ENCODE assay signal across 9 cellular contexts in the genomic region with DNA sequence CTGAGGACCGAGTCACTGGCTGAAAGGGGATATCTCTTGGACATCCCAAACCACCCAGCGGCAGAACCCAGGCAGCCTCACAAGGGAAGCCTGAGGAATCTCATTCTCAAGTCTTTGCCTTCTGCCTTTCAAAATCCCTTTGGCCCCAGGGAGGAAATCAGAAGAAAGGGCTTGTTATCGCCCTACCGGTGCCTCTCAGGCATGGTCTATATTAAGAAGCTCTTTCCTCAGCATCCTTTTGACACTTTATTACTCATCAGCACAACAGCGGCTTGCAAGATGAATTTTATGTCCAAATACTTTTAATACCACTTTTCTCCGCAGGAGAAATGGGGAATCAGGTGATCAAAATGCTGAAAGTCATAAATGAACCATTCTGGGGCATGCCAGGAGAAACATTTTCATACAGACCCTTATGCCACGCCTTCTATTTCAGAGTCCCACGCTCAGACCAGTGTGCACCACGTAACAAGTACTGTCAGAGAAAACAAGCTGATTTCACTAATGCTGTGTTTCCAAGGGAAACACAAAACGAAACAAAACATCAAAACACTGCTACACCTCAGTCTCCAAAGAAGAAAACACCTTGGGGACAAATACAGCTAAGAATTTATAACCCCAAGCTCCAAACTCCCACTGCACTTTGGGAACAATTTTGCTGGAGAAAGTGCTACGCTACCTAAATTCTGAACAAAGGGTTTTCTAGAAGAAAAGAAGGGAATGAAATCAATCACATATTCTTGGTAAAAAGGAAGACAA. TPM values are rescaled to one million over a fixed set of nuclear protein-coding genes. Genes with fewer than 3 reads are reported as not detected.
DNase-seq lines count a peak whose midpoint lies in the region; ATAC-seq, FAIRE-seq and TF ChIP-seq lines count a peak whose summit lies in the region.
"Had no signal": no experiment of that assay in that cellular context is flagged by ENCODE, and none has a peak within 500 bp of the region (broad histone marks: within the 10 kb centered on the region; RNA-seq: fewer than 3 reads in every experiment).

No MANE protein-coding gene starts in this region.

- H3K9me3 Mint-ChIP-seq in activated CD8-positive, alpha-beta memory T cell treated with anti-CD3 and anti-CD28 coated beads, Interleukin-2, amount 10 ng/mL, durations not matched to agents 7 days and 5 days (ENCODE audit: low read depth), result no peaks in the 10 kb centered on the region
- H3K9me3 Mint-ChIP-seq in activated CD8-positive, alpha-beta T cell treated with anti-CD3 and anti-CD28 coated beads, Interleukin-2, amount 10 ng/mL, durations not matched to agents 7 days and 5 days (ENCODE audit: insufficient read depth), result no peaks in the 10 kb centered on the region

- FAIRE-seq in keratinocyte (lab: Jason Lieb, UNC), result peak; percentile 51

- no peak overlapping the region for H3K4me3 ChIP-seq in keratinocyte (ENCODE audit: control insufficient read depth in 2 of 3, extremely low read depth in 1 of 3, insufficient read depth in 2 of 3, low read depth in 1 of 3, low read length in 3 of 3)
- peak overlapping the region in 1 of 2 donors; percentile 12 for H3K4me3 ChIP-seq in left lung

- H3K27ac ChIP-seq in keratinocyte (ENCODE audit: control insufficient read depth, insufficient read depth, low read length) (peak overlapping the region; percentile 57), left lung (peak overlapping the region in 1 of 2 donors; percentile 71)
- H3K27ac ChIP-seq: C4-2B had no signal

- H3K4me2 ChIP-seq in keratinocyte (ENCODE audit: control insufficient read depth, extremely low read depth, insufficient read depth, low read depth, low read length), result peak overlapping the region; percentile 60

- peaks cover 82% of the 10 kb centered on the region for H3K4me1 Mint-ChIP-seq in activated CD8-positive, alpha-beta memory T cell treated with anti-CD3 and anti-CD28 coated beads, Interleukin-2, amount 10 ng/mL, durations not matched to agents 7 days and 5 days
- H3K4me1 Mint-ChIP-seq in activated CD8-positive, alpha-beta T cell treated with anti-CD3 and anti-CD28 coated beads, Interleukin-2, amount 10 ng/mL, durations not matched to agents 7 days and 5 days (ENCODE audit: low read depth), result peaks cover 70% of the 10 kb centered on the region

- H4K20me1 ChIP-seq in keratinocyte (ENCODE audit: control insufficient read depth, extremely low read depth, insufficient read depth, low read length), result no peaks in the 10 kb centered on the region

- intact Hi-C loops in left lung (cut with DNase I), result no loop called here

- H3K79me2 ChIP-seq in keratinocyte (ENCODE audit: control insufficient read depth, insufficient read depth, low read length), result peaks cover 38% of the 10 kb centered on the region

- DNase-seq in activated CD8-positive, alpha-beta memory T cell treated with anti-CD3 and anti-CD28 coated beads, Interleukin-2, amount 10 ng/mL, durations not matched to agents 7 days and 5 days, result peak; percentile 67
- no peak for DNase-seq in activated CD8-positive, alpha-beta memory T cell treated with anti-CD3 and anti-CD28 coated beads, Interleukin-2, amount 50 U/mL, for 48 hours
- no peak for DNase-seq in activated CD8-positive, alpha-beta T cell treated with anti-CD3 and anti-CD28 coated beads, Interleukin-2, amount 10 ng/mL, durations not matched to agents 7 days and 5 days
- DNase-seq in keratinocyte (ENCODE audit: low read depth, low spot score) (peak; percentile 48), left lung (no peak)

- no peak overlapping the region for H2AFZ ChIP-seq in keratinocyte (ENCODE audit: control insufficient read depth, low read length)

- H3K36me3 Mint-ChIP-seq in activated CD8-positive, alpha-beta memory T cell treated with anti-CD3 and anti-CD28 coated beads, Interleukin-2, amount 10 ng/mL, durations not matched to agents 7 days and 5 days, result peaks cover 18% of the 10 kb centered on the region
- peaks cover 39% of the 10 kb centered on the region for H3K36me3 Mint-ChIP-seq in activated CD8-positive, alpha-beta T cell treated with anti-CD3 and anti-CD28 coated beads, Interleukin-2, amount 10 ng/mL, durations not matched to agents 7 days and 5 days (ENCODE audit: low read depth)

- peak overlapping the region; percentile 54 for H3K4me3 Mint-ChIP-seq in activated CD8-positive, alpha-beta memory T cell treated with anti-CD3 and anti-CD28 coated beads, Interleukin-2, amount 10 ng/mL, durations not matched to agents 7 days and 5 days
- peak overlapping the region; percentile 26 for H3K4me3 Mint-ChIP-seq in activated CD8-positive, alpha-beta T cell treated with anti-CD3 and anti-CD28 coated beads, Interleukin-2, amount 10 ng/mL, durations not matched to agents 7 days and 5 days

- H3K9me1 ChIP-seq in keratinocyte (ENCODE audit: control insufficient read depth, extremely low read depth, insufficient read depth, low read length), result peaks cover 7% of the 10 kb centered on the region

- H3K4me1 ChIP-seq in keratinocyte (ENCODE audit: control insufficient read depth, extremely low read depth, insufficient read depth, low read length) (peaks cover 63% of the 10 kb centered on the region), left lung (peaks cover 24 to 100% of the 10 kb centered on the region in 2 donors)

- CTCF ChIA-PET in activated CD8-positive, alpha-beta memory T cell treated with anti-CD3 and anti-CD28 coated beads, Interleukin-2, amount 10 ng/mL, durations not matched to agents 7 days and 5 days (lab: Charles Lee), result interaction anchor here (0.7 to 4.1 kb wide), 18 partner anchors 9 to 360 kb away, joined by 3 to 35 read pairs (median 5); a partner anchor contains a TSS
- CTCF ChIA-PET in activated CD8-positive, alpha-beta T cell treated with anti-CD3 and anti-CD28 coated beads, Interleukin-2, amount 10 ng/mL, durations not matched to agents 7 days and 5 days (lab: Charles Lee), result interaction anchor here (1.0 to 4.9 kb wide), 13 partner anchors 9 to 119 kb away, joined by 3 to 29 read pairs (median 8); a partner anchor contains a TSS

- no peaks in the 10 kb centered on the region for H3K27me3 ChIP-seq in keratinocyte (ENCODE audit: control insufficient read depth, extremely low read depth, insufficient read depth, low read length)
- no peaks in the 10 kb centered on the region for H3K27me3 ChIP-seq in left lung

- TF ChIP-seq CTCF in keratinocyte (optimal IDR thresholded peaks at IDR 0.05 in 1 of 3, IDR thresholded peaks at IDR 0.05 in 1 of 3, conservative IDR thresholded peaks at IDR 0.05 in 1 of 3; ENCODE audit: extremely low read depth in 1 of 3, insufficient read depth in 2 of 3, low read length in 3 of 3) (peak in 1 of 3 experiments; percentile 7), left lung (IDR thresholded peaks at IDR 0.05) (no peak)

- H3K36me3 ChIP-seq in keratinocyte (ENCODE audit: control insufficient read depth in 2 of 2, extremely low read depth in 1 of 2, insufficient read depth in 2 of 2, low read length in 2 of 2), result no peaks in the 10 kb centered on the region
- no peaks in the 10 kb centered on the region for H3K36me3 ChIP-seq in left lung

- H3K9me3 ChIP-seq in keratinocyte (ENCODE audit: control insufficient read depth, low read depth, low read length) (no peaks in the 10 kb centered on the region), left lung (no peaks in the 10 kb centered on the region)

- ATAC-seq in activated CD8-positive, alpha-beta memory T cell treated with anti-CD3 and anti-CD28 coated beads, Interleukin-2, amount 10 ng/mL, durations not matched to agents 7 days and 5 days, result peak; percentile 82
- ATAC-seq in HG03097 (IDR thresholded peaks at IDR 0.05; ENCODE audit: low FRiP score, unreplicated experiment) (peak; percentile 39), HG02970 (IDR thresholded peaks at IDR 0.05; ENCODE audit: low FRiP score, unreplicated experiment) (no peak), GM18858 (IDR thresholded peaks at IDR 0.05; ENCODE audit: unreplicated experiment) (no peak), left lung (no peak)
- ATAC-seq in activated CD8-positive, alpha-beta T cell treated with anti-CD3 and anti-CD28 coated beads, Interleukin-2, amount 10 ng/mL, durations not matched to agents 7 days and 5 days, result peak; percentile 80

- H3K27ac Mint-ChIP-seq in activated CD8-positive, alpha-beta memory T cell treated with anti-CD3 and anti-CD28 coated beads, Interleukin-2, amount 10 ng/mL, durations not matched to agents 7 days and 5 days, result peak overlapping the region; percentile 90
- H3K27ac Mint-ChIP-seq in activated CD8-positive, alpha-beta T cell treated with anti-CD3 and anti-CD28 coated beads, Interleukin-2, amount 10 ng/mL, durations not matched to agents 7 days and 5 days, result peak overlapping the region; percentile 63

- POLR2A ChIA-PET in activated CD8-positive, alpha-beta T cell treated with anti-CD3 and anti-CD28 coated beads, Interleukin-2, amount 10 ng/mL, durations not matched to agents 7 days and 5 days (lab: Charles Lee), result interaction anchor here (0.5 to 3.7 kb wide), 11 partner anchors 10 to 47 kb away, joined by 3 to 25 read pairs (median 4); no protein-coding TSS in a partner anchor

- dilution Hi-C loops in keratinocyte (cut with MboI; ENCODE audit: extremely low pct_ligation_motif_present, low sequenced_read_pairs), result no loop called here

- H3K27me3 Mint-ChIP-seq in activated CD8-positive, alpha-beta memory T cell treated with anti-CD3 and anti-CD28 coated beads, Interleukin-2, amount 10 ng/mL, durations not matched to agents 7 days and 5 days, result no peaks in the 10 kb centered on the region
- no peaks in the 10 kb centered on the region for H3K27me3 Mint-ChIP-seq in activated CD8-positive, alpha-beta T cell treated with anti-CD3 and anti-CD28 coated beads, Interleukin-2, amount 10 ng/mL, durations not matched to agents 7 days and 5 days (ENCODE audit: low read depth)

- H3K9ac ChIP-seq in keratinocyte (ENCODE audit: control insufficient read depth, extremely low read depth, insufficient read depth, low read length), result peak overlapping the region; percentile 41

RNA-seq across cellular contexts. Expression of a gene that starts 30.0 kb away (rescaled TPM):
- 100 to 1,000 TPM; 187 to 215 TPM for total RNA-seq in activated CD8-positive, alpha-beta memory T cell treated with anti-CD3 and anti-CD28 coated beads, Interleukin-2, amount 10 ng/mL, durations not matched to agents 7 days and 5 days
- 100 to 1,000 TPM; 128 TPM for total RNA-seq in activated CD8-positive, alpha-beta T cell treated with anti-CD3 and anti-CD28 coated beads, Interleukin-2, amount 10 ng/mL, durations not matched to agents 7 days and 5 days
- polyA plus RNA-seq in keratinocyte, result 18.5 to 30.1 TPM (median 19.2 TPM) in 3 replicates
- 12.1 TPM for polyA plus RNA-seq in keratinocyte (2011; ENCODE audit: low read depth)
- polyA plus RNA-seq in keratinocyte (2011; cell fraction: cytosol; rRNA removed), result 19.0 and 25.8 TPM in 2 replicates
- 29.1 and 30.6 TPM in 2 replicates for polyA plus RNA-seq in keratinocyte (2011; cell fraction: nucleus; rRNA removed)
- polyA plus RNA-seq in keratinocyte (2012; ENCODE audit: low replicate concordance), result 13.3 and 28.0 TPM in 2 replicates
- 22.0 to 50.7 TPM (median 27.9 TPM) in 3 replicates for polyA minus RNA-seq in keratinocyte
- 21.5 TPM for polyA minus RNA-seq in keratinocyte (2011; cell fraction: cytosol; rRNA and poly(A)+ RNA removed)
- polyA minus RNA-seq in keratinocyte (2011; cell fraction: nucleus; rRNA and poly(A)+ RNA removed), result 16.7 and 26.4 TPM in 2 replicates
- total RNA-seq in left lung, result 100 to 1,000 TPM in 1 of 2 donors, 10 to 100 TPM in 1; 73.7 to 112 TPM

Comparison
In these comparisons a context has a peak if more than half of its experiments do, and no peak if none do; other contexts are left out.
1. DNase-seq: peak in activated CD8-positive, alpha-beta memory T cell treated with anti-CD3 and anti-CD28 coated beads, Interleukin-2, amount 10 ng/mL, durations not matched to agents 7 days and 5 days (single experiment) and keratinocyte (single experiment); none in activated CD8-positive, alpha-beta memory T cell treated with anti-CD3 and anti-CD28 coated beads, Interleukin-2, amount 50 U/mL, for 48 hours (single experiment), activated CD8-positive, alpha-beta T cell treated with anti-CD3 and anti-CD28 coated beads, Interleukin-2, amount 10 ng/mL, durations not matched to agents 7 days and 5 days (single experiment) and left lung (0 of 2).
2. ATAC-seq: peak in activated CD8-positive, alpha-beta memory T cell treated with anti-CD3 and anti-CD28 coated beads, Interleukin-2, amount 10 ng/mL, durations not matched to agents 7 days and 5 days (single experiment), HG03097 (single experiment) and activated CD8-positive, alpha-beta T cell treated with anti-CD3 and anti-CD28 coated beads, Interleukin-2, amount 10 ng/mL, durations not matched to agents 7 days and 5 days (single experiment); none in HG02970 (single experiment), GM18858 (single experiment) and left lung (single experiment).